22 cellular contexts compared by ENCODE assay signal in the genomic region with DNA sequence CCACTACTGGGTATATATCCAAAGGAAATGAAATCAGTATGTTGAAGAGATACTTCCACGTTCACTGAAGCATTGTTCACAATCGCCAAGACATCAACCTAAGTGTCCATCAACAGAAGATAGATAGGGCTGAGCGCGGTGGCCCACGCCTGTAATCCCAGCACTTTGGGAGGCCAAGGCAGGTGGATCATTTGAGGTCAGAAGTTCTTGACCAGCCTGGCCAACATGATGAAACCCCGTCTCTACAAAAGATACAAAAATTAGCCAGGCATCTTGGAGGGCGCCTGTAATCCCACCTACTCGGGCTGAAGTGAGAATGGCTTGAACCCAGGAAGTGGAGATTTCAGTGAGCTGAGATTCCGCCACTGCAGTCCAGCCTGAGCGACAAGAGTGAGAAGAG. TPM values are rescaled to one million over a fixed set of nuclear protein-coding genes. Genes with fewer than 3 reads are reported as not detected.
A peak's percentile ranks its signal among the peaks of the same experiment; 100 is the strongest.
DNase-seq lines count a peak whose midpoint lies in the region; ATAC-seq, FAIRE-seq and TF ChIP-seq lines count a peak whose summit lies in the region.
"Had no signal": no experiment of that assay in that cellular context is flagged by ENCODE, and none has a peak within 500 bp of the region (broad histone marks: within the 10 kb centered on the region; RNA-seq: fewer than 3 reads in every experiment).

No MANE protein-coding gene starts in this region.

- DNase-seq in cardiac muscle cell (ENCODE audit: low read depth in 1 of 2, low spot score in 1 of 2) (no peak), cardiac septum (ENCODE audit: low spot score) (no peak), GM12892 (ENCODE audit: insufficient read length) (no peak), T-helper 17 cell (no peak), erythroblast (lab: John Stamatoyannopoulos, UW) (no peak)
- DNase-seq: C1 segment of cervical spinal cord; Calu3; CD4-positive, alpha-beta memory T cell; COR-L47; DMS53; DMS79 treated with DMSO at 0.1 percent for 48 hours; GF-D8; GM23248; H9 had no signal

- H3K4me1 ChIP-seq in cardiac muscle cell (ENCODE audit: low read depth) = no peaks in the 10 kb centered on the region

- H3K4me3 ChIP-seq in cardiac muscle cell = no peak overlapping the region
- H3K4me3 ChIP-seq: GM23248 had no signal

- peak overlapping the region; percentile 17 for H3K27ac ChIP-seq in cardiac muscle cell
- H3K27ac ChIP-seq: GM23248 had no signal

- ATAC-seq in T-helper 17 cell = no peak
- no peak for ATAC-seq in HG03460 (IDR thresholded peaks at IDR 0.05; ENCODE audit: unreplicated experiment)
- ATAC-seq: HCT116 had no signal

- peaks cover 11% of the 10 kb centered on the region for H3K36me3 Mint-ChIP-seq in T-helper 17 cell (ENCODE audit: low read depth)

- H3K27me3 ChIP-seq in cardiac muscle cell = no peaks in the 10 kb centered on the region

- H3K36me3 ChIP-seq in cardiac muscle cell = peaks cover 39% of the 10 kb centered on the region

- no peak overlapping the region for H3K4me3 Mint-ChIP-seq in T-helper 17 cell
- H3K4me3 Mint-ChIP-seq: CD4-positive, alpha-beta memory T cell; H9 had no signal

- no peaks in the 10 kb centered on the region for H3K27me3 Mint-ChIP-seq in T-helper 17 cell
- H3K27me3 Mint-ChIP-seq: CD4-positive, alpha-beta memory T cell had no signal

- H3K27ac Mint-ChIP-seq in T-helper 17 cell = peak overlapping the region; percentile 56
- H3K27ac Mint-ChIP-seq: CD4-positive, alpha-beta memory T cell; H9 had no signal

- peaks cover 7% of the 10 kb centered on the region for H3K4me1 Mint-ChIP-seq in T-helper 17 cell
- H3K4me1 Mint-ChIP-seq: H9 had no signal

- 0 out of 2 replicates have a peak, but pooled peaks have one; percentile 18 for TF ChIP-seq POLR2A in GM12892 (IDR thresholded peaks at IDR 0.05; ENCODE audit: low read depth, low read length)
- no peak for TF ChIP-seq POLR2A in erythroblast (IDR thresholded peaks at IDR 0.05; ENCODE audit: low read length)

- H3K9me3 ChIP-seq in cardiac muscle cell (ENCODE audit: low read depth) (no peaks in the 10 kb centered on the region), T-helper 17 cell (ENCODE audit: control insufficient read depth, low read length, poor library complexity, severe bottlenecking) (no peaks in the 10 kb centered on the region)

- TF ChIP-seq CTCF in cardiac muscle cell (IDR thresholded peaks at IDR 0.05; ENCODE audit: low read depth, low read length) = no peak

- intact Hi-C loops in cardiac septum (cut with DNase I) = no loop called here

- FAIRE-seq in GM12892 (lab: Jason Lieb, UNC) = no peak
- FAIRE-seq: GM19239 had no signal

RNA-seq across cellular contexts. Expression of a gene that starts 12.7 kb away (rescaled TPM):
- total RNA-seq in cardiac muscle cell (271 and 306 TPM in 2 replicates), cardiac septum (123 TPM), T-helper 17 cell (100 to 1,000 TPM; 376 to 391 TPM)
- 150 and 215 TPM in 2 replicates for polyA plus RNA-seq in cardiac muscle cell
- 277 TPM for polyA plus RNA-seq in GM12892 (2012; ENCODE audit: missing spikeins)

RNA-seq across cellular contexts. Expression of a gene that starts 34.5 kb away (rescaled TPM):
- total RNA-seq in cardiac muscle cell (not detected in 2 replicates), cardiac septum (not detected), T-helper 17 cell (not detected)
- polyA plus RNA-seq in cardiac muscle cell = not detected in 2 replicates
- polyA plus RNA-seq in GM12892 (2012; ENCODE audit: missing spikeins) = not detected
- total RNA-seq: A673; Calu3; CD4-positive, alpha-beta memory T cell; G401; H4; H9 had no signal
- polyA plus RNA-seq: CD4-positive, alpha-beta memory T cell had no signal

RNA-seq across cellular contexts. Expression of a gene that starts 58.3 kb away (rescaled TPM):
- total RNA-seq in cardiac muscle cell (not detected in 2 replicates), cardiac septum (not detected), T-helper 17 cell (not detected)
- not detected in 2 replicates for polyA plus RNA-seq in cardiac muscle cell
- polyA plus RNA-seq in GM12892 (2012; ENCODE audit: missing spikeins) = not detected
- total RNA-seq: A172; A673; Calu3; CD4-positive, alpha-beta memory T cell; Daoy; G401; H4; H9 had no signal
- polyA plus RNA-seq: CD4-positive, alpha-beta memory T cell had no signal
